Comparison of ENCODE assay signal across 9 cellular contexts in genomic region chr17:55743103-55743679, GRCh38. TPM values are rescaled to one million over a fixed set of nuclear protein-coding genes. Genes with fewer than 3 reads are reported as not detected.
DNase-seq lines count a peak whose midpoint lies in the region; ATAC-seq and TF ChIP-seq lines count a peak whose summit lies in the region.
"Had no signal": no experiment of that assay in that cellular context is flagged by ENCODE, and none has a peak within 500 bp of the region (broad histone marks: within the 10 kb centered on the region; RNA-seq: fewer than 3 reads in every experiment).

No MANE protein-coding gene starts in this region.

- DNase-seq in NCI-H345 treated with DMSO at 0.1 percent for 48 hours (lab: John Stamatoyannopoulos, UW; ENCODE audit: unreplicated experiment) (peak; percentile 29), kidney epithelial cell (ENCODE audit: low read depth) (peak; percentile 63), retina (no peak), NCI-H1048 (lab: John Stamatoyannopoulos, UW) (no peak)
- DNase-seq in effector memory CD4-positive, alpha-beta T cell = no peak
- no peak for DNase-seq in stimulated activated CD4-positive, alpha-beta T cell treated with anti-CD3 and anti-CD28 coated beads, Interleukin-1b, Interleukin-23, amount 100 ng/mL, for 48 hours
- DNase-seq: NCI-H446 treated with DMSO at 0.1 percent for 48 hours had no signal

- no peak for TF ChIP-seq CTCF in kidney epithelial cell (IDR thresholded peaks at IDR 0.05; ENCODE audit: insufficient read depth, low read length, poor library complexity, severe bottlenecking)

- H3K27me3 ChIP-seq in kidney epithelial cell (ENCODE audit: control insufficient read depth, insufficient read depth, low read length) = no peaks in the 10 kb centered on the region
- H3K27me3 ChIP-seq in effector memory CD4-positive, alpha-beta T cell (replicated peaks; ENCODE audit: control insufficient read depth, insufficient read depth, low read length, poor library complexity, severe bottlenecking) = peaks cover 3% of the 10 kb centered on the region

- H3K36me3 ChIP-seq in kidney epithelial cell (ENCODE audit: control insufficient read depth, insufficient read depth, low read length) = no peaks in the 10 kb centered on the region
- H3K36me3 ChIP-seq in effector memory CD4-positive, alpha-beta T cell (ENCODE audit: control insufficient read depth, insufficient read depth, low read length) = no peaks in the 10 kb centered on the region

- no peaks in the 10 kb centered on the region for H3K4me1 ChIP-seq in effector memory CD4-positive, alpha-beta T cell (ENCODE audit: control insufficient read depth, insufficient read depth, low read length, poor library complexity, severe bottlenecking)

- no peak overlapping the region for H3K27ac ChIP-seq in effector memory CD4-positive, alpha-beta T cell (ENCODE audit: insufficient read depth, low read length, poor library complexity, severe bottlenecking)

- peak; percentile 53 for ATAC-seq in GM18511 (IDR thresholded peaks at IDR 0.05; ENCODE audit: unreplicated experiment)
- peak; percentile 18 for ATAC-seq in HG02623 (IDR thresholded peaks at IDR 0.05; ENCODE audit: unreplicated experiment)

- H3K4me3 ChIP-seq in kidney epithelial cell (ENCODE audit: low read depth, low read length) = no peak overlapping the region
- no peak overlapping the region for H3K4me3 ChIP-seq in effector memory CD4-positive, alpha-beta T cell (ENCODE audit: insufficient read depth, low read depth, low read length, poor library complexity, severe bottlenecking)

- no peaks in the 10 kb centered on the region for H3K9me3 ChIP-seq in effector memory CD4-positive, alpha-beta T cell (ENCODE audit: control insufficient read depth, low read length)

RNA-seq across cellular contexts. Expression of gene PCTP, which starts 7.7 kb away (rescaled TPM):
- 21.6 and 32.2 TPM in 2 replicates for total RNA-seq in kidney epithelial cell

RNA-seq across cellular contexts. Expression of gene TMEM100, which starts 20.5 kb away (rescaled TPM):
- total RNA-seq in kidney epithelial cell = not detected in 2 replicates

Comparison
In these comparisons a context has a peak if more than half of its experiments do, and no peak if none do; other contexts are left out.
1. DNase-seq: peak in NCI-H345 treated with DMSO at 0.1 percent for 48 hours (single experiment) and kidney epithelial cell (single experiment); none in effector memory CD4-positive, alpha-beta T cell (0 of 3), retina (single experiment), stimulated activated CD4-positive, alpha-beta T cell treated with anti-CD3 and anti-CD28 coated beads, Interleukin-1b, Interleukin-23, amount 100 ng/mL, for 48 hours (single experiment) and NCI-H1048 (single experiment).